8 cellular contexts compared by ENCODE assay signal in the genomic region with DNA sequence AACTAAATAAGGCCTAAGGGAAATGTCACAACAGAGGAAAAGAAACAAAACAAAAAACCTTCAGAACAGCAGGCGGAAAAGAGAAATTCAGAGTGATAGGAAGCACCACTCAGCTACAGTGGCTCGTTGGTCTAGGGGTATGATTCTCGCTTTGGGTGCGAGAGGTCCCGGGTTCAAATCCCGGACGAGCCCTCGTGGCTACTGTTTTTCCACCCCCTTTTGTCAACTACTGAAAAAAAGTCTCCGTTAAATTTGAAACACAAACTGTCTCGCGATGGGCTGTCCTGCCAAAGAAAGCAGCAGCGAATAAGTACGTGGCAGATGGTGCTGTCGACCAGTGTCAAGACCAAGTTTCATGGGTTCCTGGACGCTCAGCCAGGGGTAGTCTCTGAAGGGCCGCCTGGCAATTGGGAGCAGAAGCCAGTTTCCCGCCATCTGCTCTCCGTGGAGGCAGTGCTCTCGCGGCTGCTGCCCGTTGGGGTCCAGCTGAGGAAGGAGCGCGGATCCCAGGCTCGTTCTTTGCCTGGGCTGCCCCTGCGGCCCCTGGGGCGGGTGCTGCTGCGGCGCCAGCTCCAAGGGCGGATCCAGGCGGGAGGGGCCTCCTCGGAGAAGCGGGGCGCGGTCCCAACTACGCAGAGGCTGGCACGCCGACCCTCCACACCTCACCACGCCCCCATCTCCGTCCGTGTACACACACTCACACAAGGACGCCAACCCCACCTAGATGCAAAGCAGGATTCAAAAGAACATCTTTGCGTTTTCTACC. TPM values are rescaled to one million over a fixed set of nuclear protein-coding genes. Genes with fewer than 3 reads are reported as not detected.
DNase-seq lines count a peak whose midpoint lies in the region; ATAC-seq and TF ChIP-seq lines count a peak whose summit lies in the region.

A gene with protein sequence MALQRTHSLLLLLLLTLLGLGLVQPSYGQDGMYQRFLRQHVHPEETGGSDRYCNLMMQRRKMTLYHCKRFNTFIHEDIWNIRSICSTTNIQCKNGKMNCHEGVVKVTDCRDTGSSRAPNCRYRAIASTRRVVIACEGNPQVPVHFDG (plus strand): TSS at position 665 of the 766 bp plus-strand sequence. CDS start 14,812 bp downstream, outside the sequence.

- CTCF ChIA-PET in AG04450 (lab: Charles Lee): interaction anchor here (0.6 to 3.4 kb wide), 5 partner anchors 70 to 357 kb away, joined by 3 to 16 read pairs (median 4); no protein-coding TSS in a partner anchor

- no peaks in the 10 kb centered on the region for H3K9me3 ChIP-seq in AG04450 (ENCODE audit: control insufficient read depth, insufficient read depth, low read length)

- TF ChIP-seq CTCF in AG04450 (IDR thresholded peaks at IDR 0.05; ENCODE audit: low read depth, low read length) (no peak), fibroblast of pulmonary artery (IDR thresholded peaks at IDR 0.05; ENCODE audit: low read length, missing control alignments) (no peak)

- no peaks in the 10 kb centered on the region for H3K27me3 ChIP-seq in AG04450 (ENCODE audit: control insufficient read depth, insufficient read depth, low read length)

- peak within 1 kb of the TSS; percentile 22 for H3K27ac Mint-ChIP-seq in activated T-helper 2 cell treated with anti-CD3 and anti-CD28 coated beads, Interferon-gamma antibody, Interleukin-2, Interleukin-4, amounts not matched to agents 10 μg/mL and 5 μg/mL and 100 μg/mL, durations not matched to agents 14 hours and 24 hours and 36 hours
- no peak within 1 kb of the TSS for H3K27ac Mint-ChIP-seq in natural killer cell treated with Interleukin-12 subunit alpha and Interleukin-12 subunit beta and Interleukin-15 and Interleukin-18, amount 100 ng/mL, for 72 hours
- peak within 1 kb of the TSS; percentile 66 for H3K27ac Mint-ChIP-seq in stimulated activated naive B cell treated with anti-CD40 and anti-IgM and Interleukin-4, amounts not matched to agents 10 μg/mL and 1 μg/mL and 100 μg/mL, for 72 hours

- POLR2A ChIA-PET in AG04450 (lab: Yijun Ruan, JAX): interaction anchor here (0.6 to 4.3 kb wide), 6 partner anchors 53 to 388 kb away, joined by 3 to 30 read pairs (median 4); a partner anchor contains a TSS

- H3K4me3 ChIP-seq in AG04450 (ENCODE audit: low read depth, low read length) (peak within 1 kb of the TSS; percentile 86), fibroblast of pulmonary artery (replicated peaks; ENCODE audit: low read depth, low read length) (peak within 1 kb of the TSS; percentile 83)

- H3K27ac ChIP-seq in AG04450 (ENCODE audit: low read depth, low read length): peak within 1 kb of the TSS; percentile 99

- DNase-seq in AG04450 (ENCODE audit: low read depth, low spot score): peak; percentile 82
- peak; percentile 87 for DNase-seq in RKO (ENCODE audit: low spot score)
- peak; percentile 76 for DNase-seq in activated T-helper 2 cell treated with anti-CD3 and anti-CD28 coated beads, Interferon-gamma antibody, Interleukin-2, Interleukin-4, amounts not matched to agents 10 μg/mL and 5 μg/mL and 100 μg/mL, durations not matched to agents 14 hours and 24 hours and 36 hours (ENCODE audit: low spot score)
- DNase-seq in fibroblast of pulmonary artery (ENCODE audit: low read depth): peak; percentile 89
- DNase-seq in natural killer cell treated with Interleukin-12 subunit alpha and Interleukin-12 subunit beta and Interleukin-15 and Interleukin-18, amount 100 ng/mL, for 72 hours (ENCODE audit: low spot score): peak; percentile 75
- DNase-seq in stimulated activated naive B cell treated with anti-CD40 and anti-IgM and Interleukin-4, amounts not matched to agents 10 μg/mL and 1 μg/mL and 100 μg/mL, for 72 hours: peak; percentile 73

- no peaks in the 10 kb centered on the region for H3K36me3 Mint-ChIP-seq in activated T-helper 2 cell treated with anti-CD3 and anti-CD28 coated beads, Interferon-gamma antibody, Interleukin-2, Interleukin-4, amounts not matched to agents 10 μg/mL and 5 μg/mL and 100 μg/mL, durations not matched to agents 14 hours and 24 hours and 36 hours (ENCODE audit: low read depth)
- no peaks in the 10 kb centered on the region for H3K36me3 Mint-ChIP-seq in natural killer cell treated with Interleukin-12 subunit alpha and Interleukin-12 subunit beta and Interleukin-15 and Interleukin-18, amount 100 ng/mL, for 72 hours
- no peaks in the 10 kb centered on the region for H3K36me3 Mint-ChIP-seq in stimulated activated naive B cell treated with anti-CD40 and anti-IgM and Interleukin-4, amounts not matched to agents 10 μg/mL and 1 μg/mL and 100 μg/mL, for 72 hours

- H3K9me3 Mint-ChIP-seq in activated T-helper 2 cell treated with anti-CD3 and anti-CD28 coated beads, Interferon-gamma antibody, Interleukin-2, Interleukin-4, amounts not matched to agents 10 μg/mL and 5 μg/mL and 100 μg/mL, durations not matched to agents 14 hours and 24 hours and 36 hours: no peaks in the 10 kb centered on the region
- no peaks in the 10 kb centered on the region for H3K9me3 Mint-ChIP-seq in natural killer cell treated with Interleukin-12 subunit alpha and Interleukin-12 subunit beta and Interleukin-15 and Interleukin-18, amount 100 ng/mL, for 72 hours
- H3K9me3 Mint-ChIP-seq in stimulated activated naive B cell treated with anti-CD40 and anti-IgM and Interleukin-4, amounts not matched to agents 10 μg/mL and 1 μg/mL and 100 μg/mL, for 72 hours: no peaks in the 10 kb centered on the region

- intact Hi-C loops in activated T-helper 2 cell treated with anti-CD3 and anti-CD28 coated beads, Interferon-gamma antibody, Interleukin-2, Interleukin-4, amounts not matched to agents 10 μg/mL and 5 μg/mL and 100 μg/mL, durations not matched to agents 14 hours and 24 hours and 36 hours (cut with micrococcal nuclease): loop anchor here (1.0 to 5.0 kb wide), 5 partner anchors 53 to 341 kb away; a partner anchor contains a TSS

- H3K4me1 Mint-ChIP-seq in activated T-helper 2 cell treated with anti-CD3 and anti-CD28 coated beads, Interferon-gamma antibody, Interleukin-2, Interleukin-4, amounts not matched to agents 10 μg/mL and 5 μg/mL and 100 μg/mL, durations not matched to agents 14 hours and 24 hours and 36 hours (ENCODE audit: low read depth): peaks cover 28% of the 10 kb centered on the region
- peaks cover under 1 to 18% of the 10 kb centered on the region in 2 donors for H3K4me1 Mint-ChIP-seq in natural killer cell treated with Interleukin-12 subunit alpha and Interleukin-12 subunit beta and Interleukin-15 and Interleukin-18, amount 100 ng/mL, for 72 hours (ENCODE audit: low read depth in 2 of 2)
- H3K4me1 Mint-ChIP-seq in stimulated activated naive B cell treated with anti-CD40 and anti-IgM and Interleukin-4, amounts not matched to agents 10 μg/mL and 1 μg/mL and 100 μg/mL, for 72 hours: peaks cover 0 to 25% of the 10 kb centered on the region in 2 donors

- ATAC-seq in GM18868 (IDR thresholded peaks at IDR 0.05; ENCODE audit: unreplicated experiment): peak; percentile 26
- ATAC-seq in HG03439 (IDR thresholded peaks at IDR 0.05; ENCODE audit: unreplicated experiment): peak; percentile 34
- peak; percentile 58 to 71 for ATAC-seq in natural killer cell treated with Interleukin-12 subunit alpha and Interleukin-12 subunit beta and Interleukin-15 and Interleukin-18, amount 100 ng/mL, for 72 hours
- peak; percentile 38 to 46 for ATAC-seq in stimulated activated naive B cell treated with anti-CD40 and anti-IgM and Interleukin-4, amounts not matched to agents 10 μg/mL and 1 μg/mL and 100 μg/mL, for 72 hours (replicated peaks)

- H3K4me3 Mint-ChIP-seq in activated T-helper 2 cell treated with anti-CD3 and anti-CD28 coated beads, Interferon-gamma antibody, Interleukin-2, Interleukin-4, amounts not matched to agents 10 μg/mL and 5 μg/mL and 100 μg/mL, durations not matched to agents 14 hours and 24 hours and 36 hours (ENCODE audit: low read depth): no peak within 1 kb of the TSS
- no peak within 1 kb of the TSS for H3K4me3 Mint-ChIP-seq in natural killer cell treated with Interleukin-12 subunit alpha and Interleukin-12 subunit beta and Interleukin-15 and Interleukin-18, amount 100 ng/mL, for 72 hours
- peak within 1 kb of the TSS in 1 of 2 donors; percentile 13 for H3K4me3 Mint-ChIP-seq in stimulated activated naive B cell treated with anti-CD40 and anti-IgM and Interleukin-4, amounts not matched to agents 10 μg/mL and 1 μg/mL and 100 μg/mL, for 72 hours

- H3K27me3 Mint-ChIP-seq in activated T-helper 2 cell treated with anti-CD3 and anti-CD28 coated beads, Interferon-gamma antibody, Interleukin-2, Interleukin-4, amounts not matched to agents 10 μg/mL and 5 μg/mL and 100 μg/mL, durations not matched to agents 14 hours and 24 hours and 36 hours (ENCODE audit: low read depth): peaks cover 2% of the 10 kb centered on the region
- H3K27me3 Mint-ChIP-seq in natural killer cell treated with Interleukin-12 subunit alpha and Interleukin-12 subunit beta and Interleukin-15 and Interleukin-18, amount 100 ng/mL, for 72 hours: no peaks in the 10 kb centered on the region
- H3K27me3 Mint-ChIP-seq in stimulated activated naive B cell treated with anti-CD40 and anti-IgM and Interleukin-4, amounts not matched to agents 10 μg/mL and 1 μg/mL and 100 μg/mL, for 72 hours: peaks cover 6% of the 10 kb centered on the region in 2 donors

RNA-seq across cellular contexts. Expression of the gene that starts here (rescaled TPM):
- polyA plus RNA-seq in AG04450 (2011; rRNA removed): 15.8 and 19.0 TPM in 2 replicates
- 8.6 and 10.3 TPM in 2 replicates for polyA minus RNA-seq in AG04450 (2011; rRNA and poly(A)+ RNA removed)
- total RNA-seq in activated T-helper 2 cell treated with anti-CD3 and anti-CD28 coated beads, Interferon-gamma antibody, Interleukin-2, Interleukin-4, amounts not matched to agents 10 μg/mL and 5 μg/mL and 100 μg/mL, durations not matched to agents 14 hours and 24 hours and 36 hours: 0.73 and 1.1 TPM in 2 replicates
- total RNA-seq in natural killer cell treated with Interleukin-12 subunit alpha and Interleukin-12 subunit beta and Interleukin-15 and Interleukin-18, amount 100 ng/mL, for 72 hours: 1 to 10 TPM in 1 of 2 donors, under 1 TPM in 1; 0.50 to 1.2 TPM

Comparison
In these comparisons a context has a peak if more than half of its experiments do, and no peak if none do; other contexts are left out.
1. Peak in every context shown above with its lines: DNase-seq, ATAC-seq, H3K4me3 ChIP-seq and H3K27ac ChIP-seq.
2. H3K27ac Mint-ChIP-seq: peak in activated T-helper 2 cell treated with anti-CD3 and anti-CD28 coated beads, Interferon-gamma antibody, Interleukin-2, Interleukin-4, amounts not matched to agents 10 μg/mL and 5 μg/mL and 100 μg/mL, durations not matched to agents 14 hours and 24 hours and 36 hours (single experiment) and stimulated activated naive B cell treated with anti-CD40 and anti-IgM and Interleukin-4, amounts not matched to agents 10 μg/mL and 1 μg/mL and 100 μg/mL, for 72 hours (single experiment); none in natural killer cell treated with Interleukin-12 subunit alpha and Interleukin-12 subunit beta and Interleukin-15 and Interleukin-18, amount 100 ng/mL, for 72 hours (0 of 2).